Comparison of ENCODE assay signal across 31 cellular contexts in genomic region chr7:99791021-99791420, GRCh38. TPM values are rescaled to one million over a fixed set of nuclear protein-coding genes. Genes with fewer than 3 reads are reported as not detected.
DNase-seq lines count a peak whose midpoint lies in the region; ATAC-seq, FAIRE-seq and TF ChIP-seq lines count a peak whose summit lies in the region.
"Had no signal": no experiment of that assay in that cellular context is flagged by ENCODE, and none has a peak within 500 bp of the region (broad histone marks: within the 10 kb centered on the region; RNA-seq: fewer than 3 reads in every experiment).

No MANE protein-coding gene starts in this region.

- H3K27me3 ChIP-seq in bronchial epithelial cell (ENCODE audit: control insufficient read depth, insufficient read depth, low read length) (no peaks in the 10 kb centered on the region), liver (ENCODE audit: control insufficient read depth in 4 of 4, insufficient read depth in 4 of 4, low read length in 3 of 4) (no peaks in the 10 kb centered on the region)
- H3K27me3 ChIP-seq: suprapubic skin, vagina had no signal

- TF ChIP-seq CTCF in bronchial epithelial cell (IDR thresholded peaks at IDR 0.05; ENCODE audit: insufficient read depth, low read length, severe bottlenecking) (no peak), liver (IDR thresholded peaks at IDR 0.05; ENCODE audit: low read depth, low read length, missing input control) (no peak)

- H3K36me3 ChIP-seq in bronchial epithelial cell (ENCODE audit: control insufficient read depth, insufficient read depth, low read length) (no peaks in the 10 kb centered on the region), liver (ENCODE audit: control insufficient read depth in 4 of 4, insufficient read depth in 3 of 4, low read depth in 1 of 4, low read length in 3 of 4) (no peaks in the 10 kb centered on the region)
- H3K36me3 ChIP-seq: suprapubic skin, vagina had no signal

- no peak for TF ChIP-seq RAD21 in liver (IDR thresholded peaks at IDR 0.05)

- peaks cover 13 to 48% (median 35%) of the 10 kb centered on the region in 4 donors for H3K4me1 ChIP-seq in liver (ENCODE audit: control insufficient read depth in 4 of 4, insufficient read depth in 4 of 4, low read length in 3 of 4)

- no peak overlapping the region for H3K27ac Mint-ChIP-seq in stimulated activated memory B cell treated with anti-CD40 and anti-IgM and Interleukin-4, amounts not matched to agents 10 μg/mL and 1 μg/mL and 100 μg/mL, for 72 hours
- H3K27ac Mint-ChIP-seq: activated naive CD4-positive, alpha-beta T cell treated with anti-CD3 and anti-CD28 coated beads, Interleukin-2, amount 50 U/mL, for 24 hours; activated T-helper 1 cell treated with anti-CD3 and anti-CD28 coated beads, Interleukin-12 subunit alpha, Interleukin-12 subunit beta, Interleukin-2, Interleukin-4 antibody, amounts not matched to agents 30 ng/mL and 10 ng/mL and 1 ng/mL, durations not matched to agents 14 hours and 24 hours and 36 hours; dendritic cell treated with granulocyte-macrophage colony-stimulating factor and Interleukin-4, amounts not matched to agents 40 ng/mL and 50 ng/mL, for 4 days; GM23338; naive B cell had no signal

- no peaks in the 10 kb centered on the region for H3K36me3 Mint-ChIP-seq in stimulated activated memory B cell treated with anti-CD40 and anti-IgM and Interleukin-4, amounts not matched to agents 10 μg/mL and 1 μg/mL and 100 μg/mL, for 72 hours
- H3K36me3 Mint-ChIP-seq: activated naive CD4-positive, alpha-beta T cell treated with anti-CD3 and anti-CD28 coated beads, Interleukin-2, amount 50 U/mL, for 24 hours; naive B cell had no signal

- no peak overlapping the region for H3K4me3 ChIP-seq in bronchial epithelial cell (ENCODE audit: low read depth, low read length)
- H3K4me3 ChIP-seq in liver (ENCODE audit: low read depth in 1 of 3, low read length in 3 of 3), result no peak overlapping the region
- H3K4me3 ChIP-seq: GM23338, suprapubic skin, vagina had no signal

- peaks cover 60% of the 10 kb centered on the region for H3K27me3 Mint-ChIP-seq in stimulated activated memory B cell treated with anti-CD40 and anti-IgM and Interleukin-4, amounts not matched to agents 10 μg/mL and 1 μg/mL and 100 μg/mL, for 72 hours

- 86% methylated on average over 1 of the region's 1 CpG for WGBS in liver

- H3K4me1 Mint-ChIP-seq in stimulated activated memory B cell treated with anti-CD40 and anti-IgM and Interleukin-4, amounts not matched to agents 10 μg/mL and 1 μg/mL and 100 μg/mL, for 72 hours, result no peaks in the 10 kb centered on the region
- H3K4me1 Mint-ChIP-seq: GM23338, naive B cell had no signal

- H3K9me3 ChIP-seq in liver (ENCODE audit: control insufficient read depth in 4 of 4, low read length in 3 of 4), result no peaks in the 10 kb centered on the region
- H3K9me3 ChIP-seq: suprapubic skin, vagina had no signal

- no peak for ATAC-seq in stimulated activated memory B cell treated with anti-CD40 and anti-IgM and Interleukin-4, amounts not matched to agents 10 μg/mL and 1 μg/mL and 100 μg/mL, for 72 hours
- ATAC-seq: GM23338, SK-N-SH treated with all-trans-retinoic acid at 6 μM for 48 hours had no signal

- peaks cover 3% of the 10 kb centered on the region for H3K9me3 Mint-ChIP-seq in stimulated activated memory B cell treated with anti-CD40 and anti-IgM and Interleukin-4, amounts not matched to agents 10 μg/mL and 1 μg/mL and 100 μg/mL, for 72 hours
- H3K9me3 Mint-ChIP-seq: activated naive CD4-positive, alpha-beta T cell treated with anti-CD3 and anti-CD28 coated beads, Interleukin-2, amount 50 U/mL, for 24 hours; dendritic cell treated with granulocyte-macrophage colony-stimulating factor and Interleukin-4, amounts not matched to agents 40 ng/mL and 50 ng/mL, for 4 days; GM23338 had no signal

- no peak overlapping the region for H3K9ac ChIP-seq in liver (ENCODE audit: low read depth in 1 of 2, low read length in 2 of 2)

- FAIRE-seq in bronchial epithelial cell (lab: Jason Lieb, UNC), result no peak
- FAIRE-seq: D721Med, small intestine had no signal

- in situ Hi-C loops in Caki2 (cut with HindIII; ENCODE audit: low pct_unique_long_range_greater_than_20kb, low sequenced_read_pairs), result no loop called here

- H3K27ac ChIP-seq in liver (ENCODE audit: low read depth in 1 of 2, low read length in 2 of 2), result peak overlapping the region; percentile 91 to 96
- H3K27ac ChIP-seq: C4-2B, suprapubic skin, vagina, VCaP had no signal

- DNase-seq in Caki2 (ENCODE audit: low read depth) (peak; percentile 88), HT1080 (ENCODE audit: low read depth) (peak; percentile 75), bronchial epithelial cell (ENCODE audit: low read depth) (peak; percentile 55), AG08395 (ENCODE audit: low spot score) (no peak), NCI-H510A (lab: John Stamatoyannopoulos, UW) (no peak), NCI-H226 (no peak)
- DNase-seq: activated CD4-positive, alpha-beta T cell treated with anti-CD3 and anti-CD28 coated beads, Interleukin-2, amount 50 U/mL, for 1 hour; caudate nucleus; head of caudate nucleus; left colon; naive B cell; NCI-H1092 treated with DMSO at 0.1 percent for 48 hours; NCI-H2029; NCI-H774; stimulated activated CD4-positive, alpha-beta T cell treated with anti-CD3 and anti-CD28 coated beads, Interleukin-1b, Interleukin-23, amount 100 ng/mL, for 48 hours had no signal

- H3K4me3 Mint-ChIP-seq in stimulated activated memory B cell treated with anti-CD40 and anti-IgM and Interleukin-4, amounts not matched to agents 10 μg/mL and 1 μg/mL and 100 μg/mL, for 72 hours, result no peak overlapping the region
- H3K4me3 Mint-ChIP-seq: activated naive CD4-positive, alpha-beta T cell treated with anti-CD3 and anti-CD28 coated beads, Interleukin-2, amount 50 U/mL, for 24 hours; activated T-helper 1 cell treated with anti-CD3 and anti-CD28 coated beads, Interleukin-12 subunit alpha, Interleukin-12 subunit beta, Interleukin-2, Interleukin-4 antibody, amounts not matched to agents 30 ng/mL and 10 ng/mL and 1 ng/mL, durations not matched to agents 14 hours and 24 hours and 36 hours; dendritic cell treated with granulocyte-macrophage colony-stimulating factor and Interleukin-4, amounts not matched to agents 40 ng/mL and 50 ng/mL, for 4 days; GM23338; naive B cell had no signal

TF ChIP-seq in liver, 16 proteins besides CTCF, POLR2A, EP300 and RAD21 (continues in another document):
- no peak for TF ChIP-seq NR2F2 (IDR thresholded peaks at IDR 0.05)
- TF ChIP-seq RXRA (IDR thresholded peaks at IDR 0.05), result no peak
- TF ChIP-seq TAF1 (conservative IDR thresholded peaks at IDR 0.05), result no peak
- TF ChIP-seq MAX (IDR thresholded peaks at IDR 0.05), result no peak
- TF ChIP-seq ATF3 (IDR thresholded peaks at IDR 0.05), result no peak
- no peak for TF ChIP-seq SP1 (IDR thresholded peaks at IDR 0.05)
- no peak for TF ChIP-seq HNF4G (IDR thresholded peaks at IDR 0.05)
- TF ChIP-seq HNF4A (conservative IDR thresholded peaks at IDR 0.05), result no peak

RNA-seq across cellular contexts. Expression of gene CYP3A4, which starts 7.0 kb away (rescaled TPM):
- total RNA-seq in Caki2 (2014; rRNA removed; shearing (Covaris generic); ENCODE audit: low replicate concordance), result not detected in 2 replicates
- total RNA-seq in HT1080 (2014; rRNA removed; shearing (Covaris generic)), result 0.05 TPM in 1 of 2 replicates, not detected in the other
- polyA plus RNA-seq in HT1080 (2015; cell fraction: cytosol; rRNA removed), result not detected in 2 replicates
- polyA plus RNA-seq in HT1080 (2015; cell fraction: nucleus; rRNA removed), result not detected in 2 replicates
- total RNA-seq in bronchial epithelial cell (0.26 TPM in 1 of 2 replicates, not detected in the other), liver (100 to 1,000 TPM in 1 of 2 donors, under 1 TPM in 1; 0.51 to 138 TPM)
- polyA plus RNA-seq in liver, result 1,000 to 10,000 TPM in 1 of 2 donors, 100 to 1,000 TPM in 1; 440 to 1,082 TPM
- total RNA-seq: activated T-helper 1 cell treated with anti-CD3 and anti-CD28 coated beads, Interleukin-12 subunit alpha, Interleukin-12 subunit beta, Interleukin-2, Interleukin-4 antibody, amounts not matched to agents 30 ng/mL and 10 ng/mL and 1 ng/mL, durations not matched to agents 14 hours and 24 hours and 36 hours; GM23338; pulmonary artery endothelial cell; T-helper 2 cell treated with Interferon-gamma antibody and Interleukin-4, amounts not matched to agents 100 ng/mL and 5 ng/mL, for 36 hours; vagina had no signal
- polyA plus RNA-seq: GM23338 had no signal

RNA-seq across cellular contexts. Expression of gene CYP3A43, which starts 36.8 kb away (rescaled TPM):
- total RNA-seq in Caki2 (2014; rRNA removed; shearing (Covaris generic); ENCODE audit: low replicate concordance), result not detected in 2 replicates
- total RNA-seq in HT1080 (2014; rRNA removed; shearing (Covaris generic)), result not detected in 2 replicates
- not detected in 2 replicates for polyA plus RNA-seq in HT1080 (2015; cell fraction: cytosol; rRNA removed)
- not detected in 2 replicates for polyA plus RNA-seq in HT1080 (2015; cell fraction: nucleus; rRNA removed)
- total RNA-seq in bronchial epithelial cell (not detected in 2 replicates), liver (10 to 100 TPM in 1 of 2 donors, under 1 TPM in 1; 0.61 to 75.3 TPM)
- polyA plus RNA-seq in liver, result 10 to 100 TPM in 1 of 2 donors, 1 to 10 TPM in 1; 4.6 to 35.1 TPM
- total RNA-seq: activated T-helper 1 cell treated with anti-CD3 and anti-CD28 coated beads, Interleukin-12 subunit alpha, Interleukin-12 subunit beta, Interleukin-2, Interleukin-4 antibody, amounts not matched to agents 30 ng/mL and 10 ng/mL and 1 ng/mL, durations not matched to agents 14 hours and 24 hours and 36 hours; GM23338; left colon; pulmonary artery endothelial cell; suprapubic skin; T-helper 2 cell treated with Interferon-gamma antibody and Interleukin-4, amounts not matched to agents 100 ng/mL and 5 ng/mL, for 36 hours; vagina had no signal
- polyA plus RNA-seq: GM23338, small intestine had no signal

RNA-seq across cellular contexts. Expression of gene CYP3A7, which starts 56.0 kb away (rescaled TPM):
- not detected in 2 replicates for total RNA-seq in Caki2 (2014; rRNA removed; shearing (Covaris generic); ENCODE audit: low replicate concordance)
- 0.32 and 0.50 TPM in 2 replicates for total RNA-seq in HT1080 (2014; rRNA removed; shearing (Covaris generic))
- 0.31 and 0.32 TPM in 2 replicates for polyA plus RNA-seq in HT1080 (2015; cell fraction: cytosol; rRNA removed)
- polyA plus RNA-seq in HT1080 (2015; cell fraction: nucleus; rRNA removed), result 0.76 and 1.2 TPM in 2 replicates
- total RNA-seq in bronchial epithelial cell (not detected in 2 replicates), liver (1,000 to 10,000 TPM in 1 of 2 donors, 10 to 100 TPM in 1; 81.2 to 2,448 TPM)
- 10 to 100 TPM; 36.1 to 85.6 TPM for polyA plus RNA-seq in liver
- total RNA-seq: activated T-helper 1 cell treated with anti-CD3 and anti-CD28 coated beads, Interleukin-12 subunit alpha, Interleukin-12 subunit beta, Interleukin-2, Interleukin-4 antibody, amounts not matched to agents 30 ng/mL and 10 ng/mL and 1 ng/mL, durations not matched to agents 14 hours and 24 hours and 36 hours; GM23338; mesenteric fat pad; pulmonary artery endothelial cell; T-helper 2 cell treated with Interferon-gamma antibody and Interleukin-4, amounts not matched to agents 100 ng/mL and 5 ng/mL, for 36 hours; vagina had no signal

Comparison
In these comparisons a context has a peak if more than half of its experiments do, and no peak if none do; other contexts are left out.
1. DNase-seq: peak in Caki2 (single experiment), HT1080 (single experiment) and bronchial epithelial cell (single experiment); none in AG08395 (single experiment), NCI-H510A (single experiment) and NCI-H226 (single experiment).
2. RNA of gene CYP3A7, which starts 56.0 kb away (total RNA-seq): 81.2 to 2,448 TPM in liver; 0.32 to 0.50 TPM in HT1080, not detected in Caki2 and not detected in bronchial epithelial cell; every median in the first group is over 10 times any median in the second.